In the genomic region with DNA sequence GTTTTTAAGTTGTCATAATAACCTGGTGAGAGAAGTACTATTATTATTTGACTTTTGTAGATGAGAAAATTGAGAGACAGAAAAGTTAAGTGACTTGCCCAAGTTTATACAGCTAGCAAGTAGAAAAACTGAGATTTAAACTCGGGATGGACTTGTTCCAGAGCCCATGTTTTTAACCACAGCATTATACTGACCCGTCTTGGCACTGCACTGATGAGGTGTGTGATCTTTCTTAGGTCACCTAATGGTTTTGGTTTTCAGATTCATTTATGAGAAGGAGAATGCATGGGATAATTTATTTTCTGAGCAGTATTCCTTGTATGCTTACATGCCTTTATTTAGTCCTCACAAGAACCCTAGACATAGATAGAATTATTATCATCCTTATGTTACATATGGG, we compare ENCODE assay signal across 29 cellular contexts.
DNase-seq lines count a peak whose midpoint lies in the region; ATAC-seq, FAIRE-seq and TF ChIP-seq lines count a peak whose summit lies in the region.
"Had no signal": no experiment of that assay in that cellular context is flagged by ENCODE, and none has a peak within 500 bp of the region (broad histone marks: within the 10 kb centered on the region; RNA-seq: fewer than 3 reads in every experiment).

No MANE protein-coding gene starts in this region.

- H3K9ac ChIP-seq in mammary epithelial cell (ENCODE audit: insufficient read depth, low read length): no peak overlapping the region
- no peak overlapping the region for H3K9ac ChIP-seq in keratinocyte (ENCODE audit: control insufficient read depth, extremely low read depth, insufficient read depth, low read length)

- peaks cover 2% of the 10 kb centered on the region for H3K36me3 Mint-ChIP-seq in activated naive CD8-positive, alpha-beta T cell treated with anti-CD3 and anti-CD28 coated beads for 36 hours
- no peaks in the 10 kb centered on the region for H3K36me3 Mint-ChIP-seq in WTC11
- H3K36me3 Mint-ChIP-seq: CD8-positive, alpha-beta T cell; memory B cell had no signal

- peaks cover 53% of the 10 kb centered on the region for H3K4me1 ChIP-seq in mammary epithelial cell (ENCODE audit: insufficient read depth, low read length)
- no peaks in the 10 kb centered on the region for H3K4me1 ChIP-seq in breast epithelium
- peaks cover 54% of the 10 kb centered on the region for H3K4me1 ChIP-seq in keratinocyte (ENCODE audit: control insufficient read depth, extremely low read depth, insufficient read depth, low read length)

- H3K4me3 ChIP-seq in mammary epithelial cell (replicated peaks in 1 of 3; ENCODE audit: insufficient read depth in 1 of 3, low read depth in 2 of 3, low read length in 3 of 3): no peak overlapping the region
- no peak overlapping the region for H3K4me3 ChIP-seq in breast epithelium
- no peak overlapping the region for H3K4me3 ChIP-seq in keratinocyte (ENCODE audit: control insufficient read depth in 2 of 3, extremely low read depth in 1 of 3, insufficient read depth in 2 of 3, low read depth in 1 of 3, low read length in 3 of 3)
- H3K4me3 ChIP-seq: adrenal gland, esophagus muscularis mucosa, GM23338, hepatocyte had no signal

- H3K4me2 ChIP-seq in mammary epithelial cell (ENCODE audit: insufficient read depth, low read depth, low read length): peak overlapping the region; percentile 57
- H3K4me2 ChIP-seq in keratinocyte (ENCODE audit: control insufficient read depth, extremely low read depth, insufficient read depth, low read depth, low read length): peak overlapping the region; percentile 38
- H3K4me2 ChIP-seq: GM23338, hepatocyte had no signal

- 87% methylated on average over 2 of the region's 2 CpGs for WGBS in mammary epithelial cell (ENCODE audit: low coverage, missing lambda C conversion rate)

- no TSS peak for BruUV-seq in mammary epithelial cell (replicated peaks; lab: Mats Ljungman, UMichigan)

- peaks cover 2% of the 10 kb centered on the region for H3K9me3 Mint-ChIP-seq in activated naive CD8-positive, alpha-beta T cell treated with anti-CD3 and anti-CD28 coated beads for 36 hours
- H3K9me3 Mint-ChIP-seq in WTC11: no peaks in the 10 kb centered on the region
- H3K9me3 Mint-ChIP-seq: CD8-positive, alpha-beta T cell; GM23338; memory B cell had no signal

- H3K27me3 Mint-ChIP-seq in activated naive CD8-positive, alpha-beta T cell treated with anti-CD3 and anti-CD28 coated beads for 36 hours: peaks cover 6% of the 10 kb centered on the region
- H3K27me3 Mint-ChIP-seq in WTC11 (ENCODE audit: low read depth): no peaks in the 10 kb centered on the region
- H3K27me3 Mint-ChIP-seq: activated T-cell treated with anti-CD3 and anti-CD28 coated beads, Interleukin-2, amount 50 U/mL, for 24 hours; memory B cell had no signal

- H3K4me1 Mint-ChIP-seq in activated naive CD8-positive, alpha-beta T cell treated with anti-CD3 and anti-CD28 coated beads for 36 hours: peaks cover 49% of the 10 kb centered on the region
- H3K4me1 Mint-ChIP-seq in WTC11: no peaks in the 10 kb centered on the region
- H3K4me1 Mint-ChIP-seq: GM23338 had no signal

- peak overlapping the region; percentile 12 for H3K27ac Mint-ChIP-seq in activated naive CD8-positive, alpha-beta T cell treated with anti-CD3 and anti-CD28 coated beads for 36 hours
- H3K27ac Mint-ChIP-seq in WTC11: no peak overlapping the region
- H3K27ac Mint-ChIP-seq: activated CD4-positive, alpha-beta T cell treated with anti-CD3 and anti-CD28 coated beads, Interleukin-2, amount 10 ng/mL, durations not matched to agents 24 days and 14 days; activated T-cell treated with anti-CD3 and anti-CD28 coated beads, Interleukin-2, amount 50 U/mL, for 24 hours; CD8-positive, alpha-beta T cell; memory B cell had no signal

- H3K4me3 Mint-ChIP-seq in activated naive CD8-positive, alpha-beta T cell treated with anti-CD3 and anti-CD28 coated beads for 36 hours: no peak overlapping the region
- H3K4me3 Mint-ChIP-seq in WTC11: no peak overlapping the region
- H3K4me3 Mint-ChIP-seq: activated CD4-positive, alpha-beta T cell treated with anti-CD3 and anti-CD28 coated beads, Interleukin-2, amount 10 ng/mL, durations not matched to agents 24 days and 14 days; activated T-cell treated with anti-CD3 and anti-CD28 coated beads, Interleukin-2, amount 50 U/mL, for 24 hours; CD8-positive, alpha-beta T cell; GM23338; memory B cell had no signal

- no peaks in the 10 kb centered on the region for H3K27me3 ChIP-seq in mammary epithelial cell (ENCODE audit: insufficient read depth, low read length)
- no peaks in the 10 kb centered on the region for H3K27me3 ChIP-seq in breast epithelium
- H3K27me3 ChIP-seq in keratinocyte (ENCODE audit: control insufficient read depth, extremely low read depth, insufficient read depth, low read length): no peaks in the 10 kb centered on the region
- H3K27me3 ChIP-seq: adrenal gland, esophagus muscularis mucosa, hepatocyte had no signal

- H2AFZ ChIP-seq in mammary epithelial cell (ENCODE audit: low read depth, low read length): no peak overlapping the region
- no peak overlapping the region for H2AFZ ChIP-seq in keratinocyte (ENCODE audit: control insufficient read depth, low read length)
- H2AFZ ChIP-seq: GM23338, hepatocyte had no signal

- ATAC-seq in WTC11: no peak
- ATAC-seq: CD8-positive, alpha-beta T cell; GM23338 had no signal

- H4K20me1 ChIP-seq in mammary epithelial cell (ENCODE audit: insufficient read depth, low read length) (no peaks in the 10 kb centered on the region), keratinocyte (ENCODE audit: control insufficient read depth, extremely low read depth, insufficient read depth, low read length) (no peaks in the 10 kb centered on the region)

- TF ChIP-seq CTCF in mammary epithelial cell (conservative IDR thresholded peaks at IDR 0.05 in 1 of 2, IDR thresholded peaks at IDR 0.05 in 1 of 2; ENCODE audit: extremely low read depth in 1 of 2, insufficient read depth in 1 of 2, low read depth in 1 of 2, low read length in 2 of 2): no peak
- no peak for TF ChIP-seq CTCF in breast epithelium (IDR thresholded peaks at IDR 0.05)
- TF ChIP-seq CTCF in keratinocyte (optimal IDR thresholded peaks at IDR 0.05 in 1 of 3, IDR thresholded peaks at IDR 0.05 in 1 of 3, conservative IDR thresholded peaks at IDR 0.05 in 1 of 3; ENCODE audit: extremely low read depth in 1 of 3, insufficient read depth in 2 of 3, low read length in 3 of 3): no peak
- TF ChIP-seq CTCF in WTC11 (IDR thresholded peaks at IDR 0.05): no peak

- no peaks in the 10 kb centered on the region for H3K79me2 ChIP-seq in mammary epithelial cell (ENCODE audit: insufficient read depth, low read length)
- no peaks in the 10 kb centered on the region for H3K79me2 ChIP-seq in keratinocyte (ENCODE audit: control insufficient read depth, insufficient read depth, low read length)
- H3K79me2 ChIP-seq: hepatocyte had no signal

- H3K27ac ChIP-seq in mammary epithelial cell (ENCODE audit: insufficient read depth, low read depth, low read length): peak overlapping the region; percentile 61
- H3K27ac ChIP-seq in breast epithelium: peak overlapping the region in 1 of 2 donors; percentile 41
- H3K27ac ChIP-seq in keratinocyte (ENCODE audit: control insufficient read depth, insufficient read depth, low read length): peak overlapping the region; percentile 73
- H3K27ac ChIP-seq: adrenal gland, esophagus muscularis mucosa, WERI-Rb-1 had no signal

- DNase-seq in mammary epithelial cell (no peak), breast epithelium (ENCODE audit: low spot score in 2 of 2) (no peak), keratinocyte (ENCODE audit: low read depth, low spot score) (no peak), WTC11 (ENCODE audit: low spot score) (no peak), nucleus accumbens (lab: John Stamatoyannopoulos, UW) (no peak), NCI-H2196 (lab: John Stamatoyannopoulos, UW; ENCODE audit: unreplicated experiment) (no peak), cardiac septum (ENCODE audit: low spot score) (no peak)
- no peak for DNase-seq in activated naive CD8-positive, alpha-beta T cell treated with anti-CD3 and anti-CD28 coated beads for 36 hours
- DNase-seq: 8988T; activated CD4-positive, alpha-beta T cell treated with anti-CD3 and anti-CD28 coated beads, Interleukin-2, amount 10 ng/mL, durations not matched to agents 24 days and 14 days; activated T-cell treated with anti-CD3 and anti-CD28 coated beads, Interleukin-2, amount 50 U/mL, for 24 hours; adrenal gland; CD8-positive, alpha-beta T cell; DMS 273 treated with DMSO at 0.1 percent for 48 hours; Karpas-422; left cardiac atrium; NCI-H1436 treated with DMSO at 0.1 percent for 48 hours; NCI-H2107; NCI-H82; stimulated activated CD4-positive, alpha-beta T cell treated with anti-CD3 and anti-CD28 coated beads, Interleukin-2, amount 100 ng/mL, for 24 hours; substantia nigra; SW 1271; T-helper 9 cell; WERI-Rb-1 had no signal

- TF ChIP-seq POLR2A in breast epithelium (IDR thresholded peaks at IDR 0.05): no peak

- CTCF ChIA-PET in mammary epithelial cell (lab: Charles Lee; ENCODE audit: low non-redundant PET) (no interaction called here), WTC11 (lab: Charles Lee) (no interaction called here)

- H3K36me3 ChIP-seq in mammary epithelial cell (ENCODE audit: insufficient read depth, low read length): no peaks in the 10 kb centered on the region
- no peaks in the 10 kb centered on the region for H3K36me3 ChIP-seq in breast epithelium
- H3K36me3 ChIP-seq in keratinocyte (ENCODE audit: control insufficient read depth in 2 of 2, extremely low read depth in 1 of 2, insufficient read depth in 2 of 2, low read length in 2 of 2): no peaks in the 10 kb centered on the region
- H3K36me3 ChIP-seq: adrenal gland, esophagus muscularis mucosa, WERI-Rb-1 had no signal

- in situ Hi-C loops in mammary epithelial cell (cut with MboI; ENCODE audit: low sequenced_read_pairs in 2 of 2): no loop called here

- dilution Hi-C loops in mammary epithelial cell (cut with HindIII; ENCODE audit: low sequenced_read_pairs): no loop called here
- dilution Hi-C loops in keratinocyte (cut with MboI; ENCODE audit: extremely low pct_ligation_motif_present, low sequenced_read_pairs): no loop called here

- intact Hi-C loops in mammary epithelial cell (cut with micrococcal nuclease) (no loop called here), breast epithelium (cut with DNase I; ENCODE audit: low total_unique reads) (no loop called here), cardiac septum (cut with DNase I) (no loop called here)

- no peaks in the 10 kb centered on the region for H3K9me3 ChIP-seq in mammary epithelial cell (replicated peaks; ENCODE audit: insufficient read depth, low read length)
- no peaks in the 10 kb centered on the region for H3K9me3 ChIP-seq in breast epithelium
- no peaks in the 10 kb centered on the region for H3K9me3 ChIP-seq in keratinocyte (ENCODE audit: control insufficient read depth, low read depth, low read length)
- H3K9me3 ChIP-seq: adrenal gland, esophagus muscularis mucosa had no signal

- peak; percentile 66 for FAIRE-seq in keratinocyte (lab: Jason Lieb, UNC)
- FAIRE-seq: GM12892 had no signal

- H3K9me1 ChIP-seq in keratinocyte (ENCODE audit: control insufficient read depth, extremely low read depth, insufficient read depth, low read length): no peaks in the 10 kb centered on the region

- POLR2A ChIA-PET in WTC11 (lab: Charles Lee): no interaction called here
